Comparison of ENCODE assay signal across 8 cellular contexts in the genomic region with DNA sequence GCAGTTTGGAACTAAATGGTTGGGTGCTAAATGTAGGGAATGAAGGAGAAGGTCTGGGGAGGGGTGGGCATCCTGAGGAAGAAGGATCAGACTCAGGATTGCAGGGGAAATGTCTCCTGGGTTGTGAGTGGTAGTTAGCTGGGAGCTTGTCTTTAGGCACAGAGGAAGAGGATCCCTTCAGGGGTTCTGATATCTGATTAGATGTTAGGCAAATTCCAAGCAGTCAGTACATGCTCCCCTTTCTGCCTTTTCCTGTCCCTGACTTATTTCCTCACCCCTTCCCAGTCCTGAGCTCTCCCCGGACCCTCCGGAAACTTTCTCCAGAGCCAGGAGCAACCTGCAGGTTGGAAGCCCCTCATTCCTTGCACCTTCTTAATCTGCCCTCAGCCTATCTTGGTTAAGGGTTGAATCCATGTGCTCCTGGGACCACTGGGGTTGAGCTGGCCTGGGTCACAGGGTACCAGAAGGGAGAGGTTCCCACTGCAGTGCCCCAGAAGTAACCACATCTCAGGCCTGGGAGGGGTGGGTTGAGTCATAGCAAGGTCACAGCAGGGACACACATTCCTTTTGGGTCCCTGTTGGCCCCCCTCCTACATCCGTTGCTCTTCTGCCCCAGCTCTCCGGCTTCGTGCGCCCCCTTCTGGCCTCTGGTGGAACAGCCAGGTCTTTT. TPM values are rescaled to one million over a fixed set of nuclear protein-coding genes. Genes with fewer than 3 reads are reported as not detected.
A peak's percentile ranks its signal among the peaks of the same experiment; 100 is the strongest.
DNase-seq lines count a peak whose midpoint lies in the region; ATAC-seq and TF ChIP-seq lines count a peak whose summit lies in the region.

No MANE protein-coding gene starts in this region.

- ATAC-seq in heart left ventricle (peak; percentile 71 to 85 (median 82)), GM18861 (IDR thresholded peaks at IDR 0.05; ENCODE audit: unreplicated experiment) (no peak)

- DNase-seq in NCI-H1417 (lab: John Stamatoyannopoulos, UW) (peak; percentile 60 to 86 (median 73)), SW480 (ENCODE audit: low spot score) (peak; percentile 98), adipocyte (ENCODE audit: low read depth) (peak; percentile 98), heart left ventricle (peak; percentile 90 to 94 (median 93)), posterior vena cava (ENCODE audit: low spot score) (peak; percentile 98), tibial nerve (ENCODE audit: low spot score in 2 of 2) (peak; percentile 93 to 97)

- peaks cover 17% of the 10 kb centered on the region for H3K36me3 ChIP-seq in adipocyte (ENCODE audit: control insufficient read depth, insufficient read depth, low read length, severe bottlenecking)
- peaks cover 0 to 26% (median 10%) of the 10 kb centered on the region in 9 donors for H3K36me3 ChIP-seq in heart left ventricle
- H3K36me3 ChIP-seq in tibial nerve, result peaks cover 0 to 24% (median 0%) of the 10 kb centered on the region in 3 donors

- no peaks in the 10 kb centered on the region for H3K9me3 ChIP-seq in adipocyte (ENCODE audit: control insufficient read depth, low read length)
- H3K9me3 ChIP-seq in heart left ventricle, result no peaks in the 10 kb centered on the region
- H3K9me3 ChIP-seq in tibial nerve, result no peaks in the 10 kb centered on the region

- no peaks in the 10 kb centered on the region for H3K27me3 ChIP-seq in adipocyte (replicated peaks; ENCODE audit: control insufficient read depth, insufficient read depth, low read length)
- H3K27me3 ChIP-seq in heart left ventricle, result no peaks in the 10 kb centered on the region
- H3K27me3 ChIP-seq in tibial nerve, result no peaks in the 10 kb centered on the region

- peaks cover 36% of the 10 kb centered on the region for H3K4me1 ChIP-seq in adipocyte (ENCODE audit: control insufficient read depth, insufficient read depth, low read length)
- peaks cover 3 to 63% (median 34%) of the 10 kb centered on the region in 12 donors for H3K4me1 ChIP-seq in heart left ventricle
- H3K4me1 ChIP-seq in tibial nerve, result peaks cover 0 to 90% (median 43%) of the 10 kb centered on the region in 4 donors

- H3K27ac ChIP-seq in heart left ventricle (peak overlapping the region; percentile 79 to 96 (median 86)), tibial nerve (peak overlapping the region; percentile 49 to 94 (median 87))

- WGBS in heart left ventricle, 4 donors, result 14 to 21% (median 15%) methylated on average over 6 of the region's 6 CpGs
- 6 to 7% methylated on average over 6 of the region's 6 CpGs for WGBS in tibial nerve, 2 donors

- peak overlapping the region; percentile 95 for H3K9ac ChIP-seq in adipocyte (ENCODE audit: low read length)

- intact Hi-C loops in heart left ventricle (cut with DNase I) (loop anchor here (1.0 to 5.0 kb wide), 6 partner anchors 32 to 60 kb away; partner anchors contain the start of gene TNS2 (in 1 of the 10)), posterior vena cava (cut with DNase I) (no loop called here)

- peak in 1 of 2 donors; percentile 35 for TF ChIP-seq POLR2A in heart left ventricle (IDR thresholded peaks at IDR 0.05)
- TF ChIP-seq POLR2A in tibial nerve (IDR thresholded peaks at IDR 0.05), result peak in 1 of 2 donors; percentile 29

- TF ChIP-seq CTCF in GM12801 (IDR thresholded peaks at IDR 0.05; ENCODE audit: extremely low read depth, insufficient read length) (peak; percentile 48), heart left ventricle (IDR thresholded peaks at IDR 0.05) (peak; percentile 91 to 100 (median 98)), tibial nerve (IDR thresholded peaks at IDR 0.05) (peak; percentile 91 to 99 (median 97))

- peak; percentile 48 to 91 for TF ChIP-seq EP300 in tibial nerve (IDR thresholded peaks at IDR 0.05)

- H3K4me3 ChIP-seq in adipocyte (ENCODE audit: low read length) (peak overlapping the region; percentile 85), heart left ventricle (peak overlapping the region in 8 of 12 donors; percentile 57 to 73 (median 67)), tibial nerve (peak overlapping the region; percentile 43 to 85 (median 57))

RNA-seq across cellular contexts. Expression of gene IGFBP6, which starts 1.6 kb away (rescaled TPM):
- 100 to 1,000 TPM in 3 of 9 donors, 10 to 100 TPM in 6; 18.3 to 132 (median 42.6) TPM for total RNA-seq in heart left ventricle
- 10 to 100 TPM; 28.8 to 81.6 TPM for polyA plus RNA-seq in heart left ventricle
- total RNA-seq in posterior vena cava, result 100 to 1,000 TPM; 679 to 733 TPM
- 1,000 to 10,000 TPM; 1,043 to 8,473 (median 5,787) TPM for total RNA-seq in tibial nerve

RNA-seq across cellular contexts. Expression of gene SOAT2, which starts 4.2 kb away (rescaled TPM):
- total RNA-seq in heart left ventricle, result under 1 TPM in 2 of 9 donors, not detected in 7; 0.20 to 0.27 TPM
- polyA plus RNA-seq in heart left ventricle, result not detected
- under 1 TPM; 0.32 to 0.90 TPM for total RNA-seq in posterior vena cava
- 1 to 10 TPM in 1 of 4 donors, under 1 TPM in 3; 0.30 to 2.9 (median 0.72) TPM for total RNA-seq in tibial nerve

RNA-seq across cellular contexts. Expression of gene SPRYD3, which starts 19.9 kb away (rescaled TPM):
- total RNA-seq in heart left ventricle (10 to 100 TPM; 42.9 to 72.6 (median 48.5) TPM), posterior vena cava (10 to 100 TPM; 77.6 to 90.5 TPM), tibial nerve (10 to 100 TPM; 51.8 to 57.0 (median 54.3) TPM)
- 10 to 100 TPM; 26.0 to 94.7 TPM for polyA plus RNA-seq in heart left ventricle

RNA-seq across cellular contexts. Expression of gene TNS2, which starts 49.3 kb away (rescaled TPM):
- total RNA-seq in heart left ventricle (100 to 1,000 TPM in 3 of 9 donors, 10 to 100 TPM in 6; 56.0 to 193 (median 88.4) TPM), posterior vena cava (100 to 1,000 TPM; 139 to 218 TPM), tibial nerve (100 to 1,000 TPM; 411 to 653 (median 546) TPM)
- 100 to 1,000 TPM in 1 of 2 donors, 10 to 100 TPM in 1; 58.7 to 133 TPM for polyA plus RNA-seq in heart left ventricle

Comparison
In these comparisons a context has a peak if more than half of its experiments do, and no peak if none do; other contexts are left out.
1. CTCF ChIP-seq: peak in every context shown above with its lines; median percentile 98 in heart left ventricle; 97 in tibial nerve; 48 in GM12801.
2. RNA of gene IGFBP6, which starts 1.6 kb away (total RNA-seq): 1,043 to 8,473 TPM in tibial nerve and 679 to 733 TPM in posterior vena cava; 18.3 to 132 TPM in heart left ventricle; every median in the first group is over 4 times any median in the second.
3. intact Hi-C loops: an anchor here in heart left ventricle (1.0 to 5.0 kb wide); none called in posterior vena cava.
4. Peak in every context shown above with its lines, with median percentiles within 50 percentile points of each other: DNase-seq and H3K4me3 ChIP-seq.